ENCODE assay signal across 15 cellular contexts in genomic region chr14:88729159-88729558, GRCh38.
DNase-seq lines count a peak whose midpoint lies in the region; ATAC-seq, FAIRE-seq and TF ChIP-seq lines count a peak whose summit lies in the region.
"Had no signal": no experiment of that assay in that cellular context is flagged by ENCODE, and none has a peak within 500 bp of the region (broad histone marks: within the 10 kb centered on the region; RNA-seq: fewer than 3 reads in every experiment).

No MANE protein-coding gene starts in this region.

- no peak for DNase-seq in BE2C
- peak; percentile 15 for DNase-seq in HEK293T (ENCODE audit: extremely low spot score)
- no peak for DNase-seq in WERI-Rb-1
- DNase-seq in keratinocyte (ENCODE audit: low read depth, low spot score): no peak
- DNase-seq in NCI-H2081 treated with DMSO at 0.1 percent for 48 hours (lab: John Stamatoyannopoulos, UW): no peak
- DNase-seq in NCI-H526 (lab: John Stamatoyannopoulos, UW): no peak
- no peak for DNase-seq in RCC 7860 (ENCODE audit: low spot score)
- DNase-seq: activated T-cell treated with anti-CD3 and anti-CD28 coated beads, Interleukin-2, amount 50 U/mL, for 72 hours; esophagus squamous epithelium; left lung; NCI-H1417 treated with DMSO at 0.1 percent for 48 hours; Peyer's patch; stimulated activated CD4-positive, alpha-beta T cell treated with anti-CD3 and anti-CD28 coated beads, Interleukin-4, amount 100 ng/mL, for 24 hours had no signal

- no peaks in the 10 kb centered on the region for H3K9me1 ChIP-seq in keratinocyte (ENCODE audit: control insufficient read depth, extremely low read depth, insufficient read depth, low read length)

- no peak overlapping the region for H2AFZ ChIP-seq in keratinocyte (ENCODE audit: control insufficient read depth, low read length)

- H3K4me3 ChIP-seq in BE2C (ENCODE audit: low read depth, low read length): no peak overlapping the region
- H3K4me3 ChIP-seq in WERI-Rb-1 (ENCODE audit: low read depth, low read length): no peak overlapping the region
- H3K4me3 ChIP-seq in keratinocyte (ENCODE audit: control insufficient read depth in 2 of 3, extremely low read depth in 1 of 3, insufficient read depth in 2 of 3, low read depth in 1 of 3, low read length in 3 of 3): no peak overlapping the region
- H3K4me3 ChIP-seq: esophagus squamous epithelium, left lung, Peyer's patch had no signal

- H3K27me3 ChIP-seq in BE2C (no peaks in the 10 kb centered on the region), WERI-Rb-1 (ENCODE audit: insufficient read depth, low read depth, severe bottlenecking) (no peaks in the 10 kb centered on the region), keratinocyte (ENCODE audit: control insufficient read depth, extremely low read depth, insufficient read depth, low read length) (no peaks in the 10 kb centered on the region)
- H3K27me3 ChIP-seq: esophagus squamous epithelium, left lung, Peyer's patch had no signal

- H3K9ac ChIP-seq in keratinocyte (ENCODE audit: control insufficient read depth, extremely low read depth, insufficient read depth, low read length): no peak overlapping the region

- H3K36me3 ChIP-seq in BE2C: peaks cover 93% of the 10 kb centered on the region
- H3K36me3 ChIP-seq in WERI-Rb-1: peaks cover 25% of the 10 kb centered on the region
- H3K36me3 ChIP-seq in keratinocyte (ENCODE audit: control insufficient read depth in 2 of 2, extremely low read depth in 1 of 2, insufficient read depth in 2 of 2, low read length in 2 of 2): no peaks in the 10 kb centered on the region
- H3K36me3 ChIP-seq: esophagus squamous epithelium, left lung, Peyer's patch had no signal

- H3K9me3 ChIP-seq in BE2C (0 out of 2 replicates have a peak, but pooled peaks cover 3% of the 10 kb centered on the region), WERI-Rb-1 (ENCODE audit: severe bottlenecking) (no peaks in the 10 kb centered on the region), keratinocyte (ENCODE audit: control insufficient read depth, low read depth, low read length) (no peaks in the 10 kb centered on the region)
- H3K9me3 ChIP-seq: esophagus squamous epithelium, left lung, Peyer's patch had no signal

- H3K27ac ChIP-seq in WERI-Rb-1: no peak overlapping the region
- H3K27ac ChIP-seq in keratinocyte (ENCODE audit: control insufficient read depth, insufficient read depth, low read length): no peak overlapping the region
- H3K27ac ChIP-seq: esophagus squamous epithelium, left lung, Peyer's patch had no signal

- POLR2A ChIA-PET in HEK293T (lab: Yijun Ruan, JAX): interaction anchor here (0.7 kb wide), 1 partner anchor 545 kb away, joined by 3 read pairs; no protein-coding TSS in a partner anchor

- dilution Hi-C loops in keratinocyte (cut with MboI; ENCODE audit: extremely low pct_ligation_motif_present, low sequenced_read_pairs): no loop called here

- H3K4me1 ChIP-seq in BE2C (no peaks in the 10 kb centered on the region), keratinocyte (ENCODE audit: control insufficient read depth, extremely low read depth, insufficient read depth, low read length) (no peaks in the 10 kb centered on the region)
- H3K4me1 ChIP-seq: esophagus squamous epithelium, left lung, Peyer's patch had no signal

- ATAC-seq in GM21528 (IDR thresholded peaks at IDR 0.05; ENCODE audit: low FRiP score, unreplicated experiment): no peak
- ATAC-seq: activated T-cell treated with anti-CD3 and anti-CD28 coated beads, Interleukin-2, amount 50 U/mL, for 72 hours; left lung had no signal

- peak; percentile 55 for TF ChIP-seq CTCF in BE2C (IDR thresholded peaks at IDR 0.05; ENCODE audit: low read depth, low read length)
- TF ChIP-seq CTCF in WERI-Rb-1 (IDR thresholded peaks at IDR 0.05; ENCODE audit: low read depth, low read length): 0 out of 2 replicates have a peak, but pooled peaks have one; percentile 6
- peak in 2 of 3 experiments; percentile 29 to 39 for TF ChIP-seq CTCF in keratinocyte (optimal IDR thresholded peaks at IDR 0.05 in 1 of 3, IDR thresholded peaks at IDR 0.05 in 1 of 3, conservative IDR thresholded peaks at IDR 0.05 in 1 of 3; ENCODE audit: extremely low read depth in 1 of 3, insufficient read depth in 2 of 3, low read length in 3 of 3)

- H3K4me2 ChIP-seq in keratinocyte (ENCODE audit: control insufficient read depth, extremely low read depth, insufficient read depth, low read depth, low read length): no peak overlapping the region

- CTCF ChIA-PET in HEK293T (lab: Yijun Ruan, JAX): no interaction called here

- H4K20me1 ChIP-seq in keratinocyte (ENCODE audit: control insufficient read depth, extremely low read depth, insufficient read depth, low read length): no peaks in the 10 kb centered on the region

- H3K79me2 ChIP-seq in keratinocyte (ENCODE audit: control insufficient read depth, insufficient read depth, low read length): no peaks in the 10 kb centered on the region

- FAIRE-seq in keratinocyte (lab: Jason Lieb, UNC) (no peak), RCC 7860 (lab: Jason Lieb, UNC) (no peak)
- FAIRE-seq: bronchial epithelial cell had no signal

TF ChIP-seq in HEK293T, 16 proteins besides CTCF, POLR2A, EP300 and RAD21:
- TF ChIP-seq ZNF384 (IDR thresholded peaks at IDR 0.05) (no peak), SP1 (IDR thresholded peaks at IDR 0.05) (no peak), L3MBTL2 (conservative IDR thresholded peaks at IDR 0.05) (no peak), BHLHE40 (IDR thresholded peaks at IDR 0.05; ENCODE audit: borderline replicate concordance) (no peak), TARDBP (IDR thresholded peaks at IDR 0.05) (no peak), FOXM1 (IDR thresholded peaks at IDR 0.05; ENCODE audit: borderline replicate concordance) (no peak), ARNT (IDR thresholded peaks at IDR 0.05) (no peak), HDGF (IDR thresholded peaks at IDR 0.05; ENCODE audit: borderline replicate concordance) (no peak), FOXK2 (IDR thresholded peaks at IDR 0.05) (no peak), NFRKB (IDR thresholded peaks at IDR 0.05) (no peak), LEF1 (IDR thresholded peaks at IDR 0.05; ENCODE audit: borderline replicate concordance) (no peak), ELF4 (IDR thresholded peaks at IDR 0.05) (no peak), FOXA1 (IDR thresholded peaks at IDR 0.05) (no peak)
